ENCODE assay signal across 1 cellular context in the genomic region with DNA sequence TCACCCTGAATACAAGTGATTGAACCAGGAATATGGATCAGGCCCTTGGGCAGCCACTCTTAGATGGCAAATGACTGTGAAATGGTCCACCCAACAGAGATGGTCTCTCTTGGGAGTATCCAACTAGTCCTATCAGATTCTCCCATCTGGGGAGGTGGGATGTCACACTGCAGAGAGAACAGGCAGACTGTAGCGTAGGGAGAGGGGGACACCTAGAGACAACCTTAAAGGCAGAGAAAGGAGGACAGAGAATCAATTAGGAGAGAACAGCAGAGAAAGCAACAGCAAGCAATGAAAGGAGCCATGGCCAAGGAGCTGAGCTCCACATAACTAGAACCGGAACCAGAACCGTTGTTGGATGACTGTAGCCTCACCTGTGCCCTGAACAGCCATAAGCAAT.
TF ChIP-seq lines count a peak whose summit lies in the region.

No MANE protein-coding gene starts in this region.

TF ChIP-seq in K562, 482 proteins besides CTCF, POLR2A, EP300 and RAD21:
- TF ChIP-seq CREB1 (IDR thresholded peaks at IDR 0.05): no peak
- TF ChIP-seq CREB1 (CRISPR knock-in tag; IDR thresholded peaks at IDR 0.05): 0 out of 2 replicates have a peak, but pooled peaks have one; percentile 16
- TF ChIP-seq ZNF212 (CRISPR knock-in tag; IDR thresholded peaks at IDR 0.05): no peak
- no peak for TF ChIP-seq MYNN (IDR thresholded peaks at IDR 0.05)
- no peak for TF ChIP-seq MYNN (CRISPR knock-in tag; IDR thresholded peaks at IDR 0.05)
- TF ChIP-seq ARID2 (IDR thresholded peaks at IDR 0.05): 0 out of 2 replicates have a peak, but pooled peaks have one; percentile 29
- TF ChIP-seq CXXC5 (CRISPR knock-in tag; IDR thresholded peaks at IDR 0.05): no peak
